In the genomic region with DNA sequence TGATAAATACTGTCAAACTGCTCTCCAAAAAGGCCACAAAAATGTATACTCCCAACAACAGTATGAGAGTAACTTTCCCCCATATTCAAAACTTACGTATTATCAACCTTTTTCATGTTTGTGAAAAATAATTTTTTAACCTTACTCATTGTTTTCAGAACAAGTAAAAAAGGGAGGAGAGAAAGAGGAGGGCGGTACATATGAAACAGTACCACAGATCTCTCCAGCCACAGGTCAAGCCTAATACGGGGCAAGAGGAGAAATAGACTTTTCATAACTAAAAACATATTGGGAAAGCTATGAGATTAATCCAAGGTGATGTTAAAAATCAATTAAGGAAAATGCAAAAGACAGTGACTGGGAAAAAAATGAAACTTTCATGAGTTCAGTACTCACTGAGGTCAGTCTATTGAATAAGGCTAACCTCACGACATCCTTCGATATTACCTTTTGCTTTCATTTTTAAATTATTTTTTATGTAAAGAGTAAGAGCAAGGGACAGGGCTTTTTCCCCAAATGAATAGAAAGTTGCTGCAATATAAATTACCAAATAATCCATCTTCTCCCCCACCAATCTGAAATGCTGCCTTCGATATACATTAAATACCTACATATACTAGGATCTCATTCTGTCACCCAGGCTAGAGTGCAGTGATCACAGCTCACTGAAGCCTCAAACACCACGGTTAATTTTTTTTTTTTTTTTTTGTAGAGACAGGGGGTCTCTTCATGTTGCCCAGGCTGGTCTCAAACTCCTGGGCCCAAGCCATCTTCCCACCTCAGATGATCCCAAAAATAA, we compare ENCODE assay signal across 12 cellular contexts. TPM values are rescaled to one million over a fixed set of nuclear protein-coding genes. Genes with fewer than 3 reads are reported as not detected.
DNase-seq lines count a peak whose midpoint lies in the region; ATAC-seq, FAIRE-seq and TF ChIP-seq lines count a peak whose summit lies in the region.
"Had no signal": no experiment of that assay in that cellular context is flagged by ENCODE, and none has a peak within 500 bp of the region (broad histone marks: within the 10 kb centered on the region; RNA-seq: fewer than 3 reads in every experiment).

No MANE protein-coding gene starts in this region.

- peak; percentile 54 for ATAC-seq in HG03378 (IDR thresholded peaks at IDR 0.05; ENCODE audit: unreplicated experiment)

- DNase-seq in GM18507 (ENCODE audit: extremely low spot score, insufficient read length, low read depth) (no peak), GM20000 (ENCODE audit: low spot score) (peak; percentile 16), RCC 7860 (ENCODE audit: low spot score) (no peak), middle frontal gyrus (ENCODE audit: extremely low spot score, low spot score) (no peak)
- no peak for DNase-seq in activated T-helper 1 cell treated with anti-CD3 and anti-CD28 coated beads, Interleukin-12 subunit alpha, Interleukin-12 subunit beta, Interleukin-2, Interleukin-4 antibody, amounts not matched to agents 30 ng/mL and 10 ng/mL and 1 ng/mL, durations not matched to agents 14 hours and 24 hours and 36 hours (ENCODE audit: low spot score)
- DNase-seq: activated CD4-positive, alpha-beta T cell treated with anti-CD3 and anti-CD28 coated beads, Interleukin-2, amount 50 U/mL, for 1 hour; amniotic stem cell; glutamatergic neuron; Kasumi-1; trophoblast cell had no signal

- peaks cover 33% of the 10 kb centered on the region for H3K4me1 Mint-ChIP-seq in activated T-helper 1 cell treated with anti-CD3 and anti-CD28 coated beads, Interleukin-12 subunit alpha, Interleukin-12 subunit beta, Interleukin-2, Interleukin-4 antibody, amounts not matched to agents 30 ng/mL and 10 ng/mL and 1 ng/mL, durations not matched to agents 14 hours and 24 hours and 36 hours (ENCODE audit: low read depth)

- no peaks in the 10 kb centered on the region for H3K9me3 Mint-ChIP-seq in activated T-helper 1 cell treated with anti-CD3 and anti-CD28 coated beads, Interleukin-12 subunit alpha, Interleukin-12 subunit beta, Interleukin-2, Interleukin-4 antibody, amounts not matched to agents 30 ng/mL and 10 ng/mL and 1 ng/mL, durations not matched to agents 14 hours and 24 hours and 36 hours

- no peak overlapping the region for H3K4me3 Mint-ChIP-seq in activated T-helper 1 cell treated with anti-CD3 and anti-CD28 coated beads, Interleukin-12 subunit alpha, Interleukin-12 subunit beta, Interleukin-2, Interleukin-4 antibody, amounts not matched to agents 30 ng/mL and 10 ng/mL and 1 ng/mL, durations not matched to agents 14 hours and 24 hours and 36 hours

- intact Hi-C loops in activated T-helper 1 cell treated with anti-CD3 and anti-CD28 coated beads, Interleukin-12 subunit alpha, Interleukin-12 subunit beta, Interleukin-2, Interleukin-4 antibody, amounts not matched to agents 30 ng/mL and 10 ng/mL and 1 ng/mL, durations not matched to agents 14 hours and 24 hours and 36 hours (cut with micrococcal nuclease): no loop called here

- no peak overlapping the region for H3K27ac Mint-ChIP-seq in activated T-helper 1 cell treated with anti-CD3 and anti-CD28 coated beads, Interleukin-12 subunit alpha, Interleukin-12 subunit beta, Interleukin-2, Interleukin-4 antibody, amounts not matched to agents 30 ng/mL and 10 ng/mL and 1 ng/mL, durations not matched to agents 14 hours and 24 hours and 36 hours

- FAIRE-seq in GM18507 (lab: Jason Lieb, UNC) (peak; percentile 67), islet of Langerhans (lab: Jason Lieb, UNC) (peak; percentile 38), RCC 7860 (lab: Jason Lieb, UNC) (no peak)

- no peaks in the 10 kb centered on the region for H3K27me3 Mint-ChIP-seq in activated T-helper 1 cell treated with anti-CD3 and anti-CD28 coated beads, Interleukin-12 subunit alpha, Interleukin-12 subunit beta, Interleukin-2, Interleukin-4 antibody, amounts not matched to agents 30 ng/mL and 10 ng/mL and 1 ng/mL, durations not matched to agents 14 hours and 24 hours and 36 hours (ENCODE audit: insufficient read depth)

- TF ChIP-seq CTCF in GM20000 (IDR thresholded peaks at IDR 0.05; ENCODE audit: extremely low read depth, missing control alignments): no peak

- peaks cover 8% of the 10 kb centered on the region for H3K36me3 Mint-ChIP-seq in activated T-helper 1 cell treated with anti-CD3 and anti-CD28 coated beads, Interleukin-12 subunit alpha, Interleukin-12 subunit beta, Interleukin-2, Interleukin-4 antibody, amounts not matched to agents 30 ng/mL and 10 ng/mL and 1 ng/mL, durations not matched to agents 14 hours and 24 hours and 36 hours (ENCODE audit: low read depth)

RNA-seq across cellular contexts. Expression of a gene that starts 25.3 kb away (rescaled TPM):
- total RNA-seq in activated T-helper 1 cell treated with anti-CD3 and anti-CD28 coated beads, Interleukin-12 subunit alpha, Interleukin-12 subunit beta, Interleukin-2, Interleukin-4 antibody, amounts not matched to agents 30 ng/mL and 10 ng/mL and 1 ng/mL, durations not matched to agents 14 hours and 24 hours and 36 hours: 53.0 and 53.3 TPM in 2 replicates
